ENCODE assay signal across 8 cellular contexts in the genomic region with DNA sequence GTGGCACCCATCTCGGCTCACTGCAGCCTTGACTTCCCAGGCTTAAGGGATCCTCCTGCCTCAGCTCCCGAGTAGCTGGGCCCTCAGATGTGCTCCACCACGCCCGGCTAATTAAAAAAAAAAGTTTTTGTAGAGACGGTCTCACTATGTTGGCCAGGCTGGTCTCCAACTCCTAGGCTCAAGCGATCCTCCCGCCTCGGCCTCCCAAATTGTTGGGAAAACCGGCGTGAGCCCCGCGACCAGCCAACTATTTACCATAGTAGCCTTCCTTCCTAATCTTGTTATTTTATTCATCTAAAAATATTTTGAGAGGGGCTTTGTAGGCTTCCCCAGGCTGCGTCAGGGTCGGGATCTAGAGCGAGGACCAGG. TPM values are rescaled to one million over a fixed set of nuclear protein-coding genes. Genes with fewer than 3 reads are reported as not detected.
DNase-seq lines count a peak whose midpoint lies in the region; ATAC-seq and TF ChIP-seq lines count a peak whose summit lies in the region.

No MANE protein-coding gene starts in this region.

- no peak for ATAC-seq in naive B cell (ENCODE audit: low read depth in 2 of 2)
- no peak for ATAC-seq in GM21367 (IDR thresholded peaks at IDR 0.05; ENCODE audit: unreplicated experiment)

- H3K9me3 Mint-ChIP-seq in naive B cell = no peaks in the 10 kb centered on the region

- peak overlapping the region; percentile 99 for H3K27ac ChIP-seq in KOPT-K1 (ENCODE audit: low read depth, low read length, poor library complexity, severe bottlenecking)

- peaks cover 7 to 19% (median 15%) of the 10 kb centered on the region in 3 donors for H3K4me1 Mint-ChIP-seq in naive B cell

- H3K27ac Mint-ChIP-seq in naive B cell = peak overlapping the region in 5 of 6 donors; percentile 28 to 91 (median 77)

- H3K36me3 Mint-ChIP-seq in naive B cell = no peaks in the 10 kb centered on the region

- peak overlapping the region; percentile 56 for H3K4me3 ChIP-seq in AG09309 (ENCODE audit: control insufficient read depth, low read depth, low read length)
- H3K4me3 ChIP-seq in choroid plexus epithelial cell (ENCODE audit: low read depth, low read length) = peak overlapping the region; percentile 81

- TF ChIP-seq CTCF in AG09309 (IDR thresholded peaks at IDR 0.05; ENCODE audit: control insufficient read depth, insufficient read depth, low read depth, low read length, missing control alignments) (no peak), choroid plexus epithelial cell (conservative IDR thresholded peaks at IDR 0.05; ENCODE audit: low read depth, low read length) (no peak)

- H3K4me3 Mint-ChIP-seq in naive B cell = peak overlapping the region; percentile 72 to 90 (median 83)

- no peaks in the 10 kb centered on the region for H3K9me3 ChIP-seq in KOPT-K1 (ENCODE audit: insufficient read depth, low read length, poor library complexity, severe bottlenecking)

- no peaks in the 10 kb centered on the region for H3K36me3 ChIP-seq in KOPT-K1 (ENCODE audit: insufficient read depth, low read length)

- DNase-seq in AG09309 (ENCODE audit: low read depth) = no peak
- no peak for DNase-seq in choroid plexus epithelial cell (ENCODE audit: low read depth)
- DNase-seq in naive B cell = no peak
- DNase-seq in NCI-H2107 treated with DMSO at 0.1 percent for 48 hours (lab: John Stamatoyannopoulos, UW; ENCODE audit: unreplicated experiment) = no peak
- no peak for DNase-seq in stimulated activated naive CD4-positive, alpha-beta T cell (lab: John Stamatoyannopoulos, UW)
- DNase-seq in foreskin melanocyte = no peak

- no peaks in the 10 kb centered on the region for H3K27me3 Mint-ChIP-seq in naive B cell

RNA-seq across cellular contexts. Expression of a gene that starts 25.4 kb away (rescaled TPM):
- polyA plus RNA-seq in naive B cell (ENCODE audit: low read depth in 6 of 6) = 10 to 100 TPM; 12.7 to 25.0 (median 18.7) TPM

RNA-seq across cellular contexts. Expression of a gene that starts 54.1 kb away (rescaled TPM):
- 1 to 10 TPM in 3 of 6 donors, under 1 TPM in 3; 0.29 to 3.6 (median 0.96) TPM for polyA plus RNA-seq in naive B cell (ENCODE audit: low read depth in 6 of 6)
